ENCODE assay signal across 1 cellular context in the genomic region with DNA sequence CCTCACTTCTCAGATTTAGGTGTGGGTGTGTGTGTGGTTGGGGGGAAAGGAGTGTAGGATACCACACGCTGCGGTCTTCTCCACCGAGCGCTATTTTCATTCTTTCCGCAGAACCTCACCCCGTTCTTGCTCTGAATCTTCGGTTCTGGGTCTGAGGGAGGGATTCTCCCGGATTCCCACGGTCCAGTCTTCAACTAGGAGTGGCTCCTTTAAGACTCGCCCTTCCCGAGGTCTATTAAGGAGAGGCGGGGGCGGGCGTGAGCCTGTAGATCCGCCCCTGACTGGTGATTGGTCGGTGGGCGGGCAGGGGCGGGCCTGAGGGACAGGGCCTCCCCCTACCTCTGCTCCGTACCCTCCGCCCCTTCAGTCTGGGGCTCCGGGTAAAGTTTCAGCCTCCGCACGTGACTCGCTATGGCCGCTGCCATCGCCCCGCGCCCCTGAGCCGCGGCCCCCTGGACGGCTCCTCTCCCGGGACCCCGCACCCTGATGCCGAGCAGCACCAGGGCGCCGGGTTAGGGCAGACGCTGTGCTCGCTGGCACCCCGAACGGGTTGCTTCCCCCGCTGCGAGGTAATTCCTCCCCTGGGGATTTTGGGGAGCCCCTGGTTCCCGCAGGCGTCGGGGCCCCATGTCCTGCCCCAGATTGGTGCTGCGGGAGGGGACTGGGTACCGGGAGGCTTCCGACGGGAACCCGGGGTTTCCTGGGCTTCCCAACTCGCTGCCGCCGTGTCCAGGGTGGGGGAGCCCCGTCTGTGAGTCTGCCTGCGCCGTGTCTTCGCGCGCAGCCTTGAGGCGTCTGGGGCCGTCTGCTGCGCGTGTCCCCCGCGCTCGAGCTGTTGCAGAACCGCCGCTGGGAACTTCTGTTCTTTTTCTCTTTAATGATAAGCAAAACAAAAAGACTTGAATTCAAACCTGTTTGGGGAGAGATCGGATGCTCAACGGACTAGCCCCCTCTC.
TF ChIP-seq lines count a peak whose summit lies in the region.

No MANE protein-coding gene starts in this region.

TF ChIP-seq in HepG2, 621 proteins besides CTCF, POLR2A, EP300 and RAD21 (continued from another document and continues in another):
- TF ChIP-seq, protein P1, sequence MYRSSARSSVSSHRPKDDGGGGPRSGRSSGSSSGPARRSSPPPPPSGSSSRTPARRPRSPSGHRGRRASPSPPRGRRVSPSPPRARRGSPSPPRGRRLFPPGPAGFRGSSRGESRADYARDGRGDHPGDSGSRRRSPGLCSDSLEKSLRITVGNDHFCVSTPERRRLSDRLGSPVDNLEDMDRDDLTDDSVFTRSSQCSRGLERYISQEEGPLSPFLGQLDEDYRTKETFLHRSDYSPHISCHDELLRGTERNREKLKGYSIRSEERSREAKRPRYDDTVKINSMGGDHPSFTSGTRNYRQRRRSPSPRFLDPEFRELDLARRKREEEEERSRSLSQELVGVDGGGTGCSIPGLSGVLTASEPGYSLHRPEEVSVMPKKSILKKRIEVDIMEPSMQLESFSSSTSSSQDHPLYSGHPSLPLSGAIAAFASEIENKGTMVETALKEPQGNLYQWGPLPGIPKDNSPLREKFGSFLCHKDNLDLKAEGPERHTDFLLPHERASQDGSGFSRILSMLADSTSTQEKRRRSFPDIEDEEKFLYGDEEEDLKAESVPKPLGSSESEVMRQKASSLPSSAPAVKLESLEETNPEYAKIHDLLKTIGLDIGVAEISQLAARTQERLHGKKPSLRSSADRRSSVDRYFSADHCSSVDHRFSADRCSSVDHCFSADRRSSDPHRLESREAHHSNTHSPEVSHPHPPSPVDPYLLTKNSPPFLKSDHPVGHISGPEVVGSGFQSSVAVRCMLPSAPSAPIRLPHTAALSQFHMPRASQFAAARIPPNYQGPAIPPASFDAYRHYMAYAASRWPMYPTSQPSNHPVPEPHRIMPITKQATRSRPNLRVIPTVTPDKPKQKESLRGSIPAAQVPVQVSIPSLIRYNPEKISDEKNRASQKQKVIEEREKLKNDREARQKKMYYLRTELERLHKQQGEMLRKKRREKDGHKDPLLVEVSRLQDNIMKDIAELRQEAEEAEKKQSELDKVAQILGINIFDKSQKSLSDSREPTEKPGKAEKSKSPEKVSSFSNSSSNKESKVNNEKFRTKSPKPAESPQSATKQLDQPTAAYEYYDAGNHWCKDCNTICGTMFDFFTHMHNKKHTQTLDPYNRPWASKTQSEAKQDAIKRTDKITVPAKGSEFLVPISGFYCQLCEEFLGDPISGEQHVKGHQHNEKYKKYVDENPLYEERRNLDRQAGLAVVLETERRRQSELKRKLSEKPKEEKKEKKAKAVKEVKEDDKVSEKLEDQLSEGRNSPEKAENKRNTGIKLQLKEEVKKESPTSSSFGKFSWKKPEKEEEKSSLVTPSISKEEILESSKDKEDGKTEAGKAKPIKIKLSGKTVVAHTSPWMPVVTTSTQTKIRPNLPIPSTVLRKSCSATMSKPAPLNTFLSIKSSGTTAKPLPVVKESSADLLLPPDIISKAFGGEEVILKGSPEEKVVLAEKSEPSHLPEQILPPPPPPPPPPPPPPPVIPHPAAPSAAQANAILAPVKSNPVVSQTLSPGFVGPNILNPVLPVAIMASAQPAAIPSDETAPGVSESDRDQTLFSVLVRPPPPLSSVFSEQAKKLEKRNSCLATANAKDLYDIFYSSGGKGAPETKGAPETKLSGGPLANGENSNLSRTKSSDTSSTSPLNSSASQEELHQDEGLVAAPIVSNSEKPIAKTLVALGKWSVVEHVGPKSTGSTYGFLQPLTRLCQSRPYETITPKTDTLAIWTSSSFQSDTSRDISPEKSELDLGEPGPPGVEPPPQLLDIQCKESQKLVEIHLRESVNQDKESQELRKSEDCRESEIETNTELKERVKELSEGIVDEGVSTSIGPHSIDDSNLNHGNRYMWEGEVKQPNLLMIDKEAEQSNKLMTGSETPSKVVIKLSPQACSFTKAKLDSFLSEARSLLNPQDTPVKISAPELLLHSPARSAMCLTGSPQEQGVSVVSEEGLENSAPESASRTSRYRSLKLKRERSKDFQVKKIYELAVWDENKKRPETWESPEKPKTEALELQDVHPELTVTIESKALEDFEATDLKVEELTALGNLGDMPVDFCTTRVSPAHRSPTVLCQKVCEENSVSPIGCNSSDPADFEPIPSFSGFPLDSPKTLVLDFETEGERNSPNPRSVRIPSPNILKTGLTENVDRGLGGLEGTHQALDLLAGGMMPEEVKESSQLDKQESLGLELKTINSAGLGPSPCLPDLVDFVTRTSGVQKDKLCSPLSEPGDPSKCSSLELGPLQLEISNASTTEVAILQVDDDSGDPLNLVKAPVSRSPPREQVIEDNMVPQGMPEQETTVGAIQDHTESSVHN (CRISPR knock-in tag; IDR thresholded peaks at IDR 0.05), result 0 out of 2 replicates have a peak, but pooled peaks have one; percentile 49
- TF ChIP-seq, protein P2, sequence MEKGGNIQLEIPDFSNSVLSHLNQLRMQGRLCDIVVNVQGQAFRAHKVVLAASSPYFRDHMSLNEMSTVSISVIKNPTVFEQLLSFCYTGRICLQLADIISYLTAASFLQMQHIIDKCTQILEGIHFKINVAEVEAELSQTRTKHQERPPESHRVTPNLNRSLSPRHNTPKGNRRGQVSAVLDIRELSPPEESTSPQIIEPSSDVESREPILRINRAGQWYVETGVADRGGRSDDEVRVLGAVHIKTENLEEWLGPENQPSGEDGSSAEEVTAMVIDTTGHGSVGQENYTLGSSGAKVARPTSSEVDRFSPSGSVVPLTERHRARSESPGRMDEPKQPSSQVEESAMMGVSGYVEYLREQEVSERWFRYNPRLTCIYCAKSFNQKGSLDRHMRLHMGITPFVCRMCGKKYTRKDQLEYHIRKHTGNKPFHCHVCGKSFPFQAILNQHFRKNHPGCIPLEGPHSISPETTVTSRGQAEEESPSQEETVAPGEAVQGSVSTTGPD (CRISPR knock-in tag; IDR thresholded peaks at IDR 0.05), result peak; percentile 44; the same call in 1 of the 2 replicates
- TF ChIP-seq LCORL (IDR thresholded peaks at IDR 0.05), result no peak
- TF ChIP-seq LCORL (CRISPR knock-in tag; IDR thresholded peaks at IDR 0.05), result 0 out of 2 replicates have a peak, but pooled peaks have one; percentile 37
- TF ChIP-seq GATAD2A (CRISPR knock-in tag; IDR thresholded peaks at IDR 0.05), result 0 out of 2 replicates have a peak, but pooled peaks have one; percentile 33
- TF ChIP-seq, protein P3, sequence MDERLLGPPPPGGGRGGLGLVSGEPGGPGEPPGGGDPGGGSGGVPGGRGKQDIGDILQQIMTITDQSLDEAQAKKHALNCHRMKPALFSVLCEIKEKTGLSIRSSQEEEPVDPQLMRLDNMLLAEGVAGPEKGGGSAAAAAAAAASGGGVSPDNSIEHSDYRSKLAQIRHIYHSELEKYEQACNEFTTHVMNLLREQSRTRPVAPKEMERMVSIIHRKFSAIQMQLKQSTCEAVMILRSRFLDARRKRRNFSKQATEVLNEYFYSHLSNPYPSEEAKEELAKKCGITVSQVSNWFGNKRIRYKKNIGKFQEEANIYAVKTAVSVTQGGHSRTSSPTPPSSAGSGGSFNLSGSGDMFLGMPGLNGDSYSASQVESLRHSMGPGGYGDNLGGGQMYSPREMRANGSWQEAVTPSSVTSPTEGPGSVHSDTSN (CRISPR knock-in tag; IDR thresholded peaks at IDR 0.05), result no peak
- TF ChIP-seq ATF7 (IDR thresholded peaks at IDR 0.05), result no peak
- TF ChIP-seq ATF7 (CRISPR knock-in tag; IDR thresholded peaks at IDR 0.05), result 0 out of 2 replicates have a peak, but pooled peaks have one; percentile 55
- TF ChIP-seq, protein P4, sequence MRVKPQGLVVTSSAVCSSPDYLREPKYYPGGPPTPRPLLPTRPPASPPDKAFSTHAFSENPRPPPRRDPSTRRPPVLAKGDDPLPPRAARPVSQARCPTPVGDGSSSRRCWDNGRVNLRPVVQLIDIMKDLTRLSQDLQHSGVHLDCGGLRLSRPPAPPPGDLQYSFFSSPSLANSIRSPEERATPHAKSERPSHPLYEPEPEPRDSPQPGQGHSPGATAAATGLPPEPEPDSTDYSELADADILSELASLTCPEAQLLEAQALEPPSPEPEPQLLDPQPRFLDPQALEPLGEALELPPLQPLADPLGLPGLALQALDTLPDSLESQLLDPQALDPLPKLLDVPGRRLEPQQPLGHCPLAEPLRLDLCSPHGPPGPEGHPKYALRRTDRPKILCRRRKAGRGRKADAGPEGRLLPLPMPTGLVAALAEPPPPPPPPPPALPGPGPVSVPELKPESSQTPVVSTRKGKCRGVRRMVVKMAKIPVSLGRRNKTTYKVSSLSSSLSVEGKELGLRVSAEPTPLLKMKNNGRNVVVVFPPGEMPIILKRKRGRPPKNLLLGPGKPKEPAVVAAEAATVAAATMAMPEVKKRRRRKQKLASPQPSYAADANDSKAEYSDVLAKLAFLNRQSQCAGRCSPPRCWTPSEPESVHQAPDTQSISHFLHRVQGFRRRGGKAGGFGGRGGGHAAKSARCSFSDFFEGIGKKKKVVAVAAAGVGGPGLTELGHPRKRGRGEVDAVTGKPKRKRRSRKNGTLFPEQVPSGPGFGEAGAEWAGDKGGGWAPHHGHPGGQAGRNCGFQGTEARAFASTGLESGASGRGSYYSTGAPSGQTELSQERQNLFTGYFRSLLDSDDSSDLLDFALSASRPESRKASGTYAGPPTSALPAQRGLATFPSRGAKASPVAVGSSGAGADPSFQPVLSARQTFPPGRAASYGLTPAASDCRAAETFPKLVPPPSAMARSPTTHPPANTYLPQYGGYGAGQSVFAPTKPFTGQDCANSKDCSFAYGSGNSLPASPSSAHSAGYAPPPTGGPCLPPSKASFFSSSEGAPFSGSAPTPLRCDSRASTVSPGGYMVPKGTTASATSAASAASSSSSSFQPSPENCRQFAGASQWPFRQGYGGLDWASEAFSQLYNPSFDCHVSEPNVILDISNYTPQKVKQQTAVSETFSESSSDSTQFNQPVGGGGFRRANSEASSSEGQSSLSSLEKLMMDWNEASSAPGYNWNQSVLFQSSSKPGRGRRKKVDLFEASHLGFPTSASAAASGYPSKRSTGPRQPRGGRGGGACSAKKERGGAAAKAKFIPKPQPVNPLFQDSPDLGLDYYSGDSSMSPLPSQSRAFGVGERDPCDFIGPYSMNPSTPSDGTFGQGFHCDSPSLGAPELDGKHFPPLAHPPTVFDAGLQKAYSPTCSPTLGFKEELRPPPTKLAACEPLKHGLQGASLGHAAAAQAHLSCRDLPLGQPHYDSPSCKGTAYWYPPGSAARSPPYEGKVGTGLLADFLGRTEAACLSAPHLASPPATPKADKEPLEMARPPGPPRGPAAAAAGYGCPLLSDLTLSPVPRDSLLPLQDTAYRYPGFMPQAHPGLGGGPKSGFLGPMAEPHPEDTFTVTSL (CRISPR knock-in tag; IDR thresholded peaks at IDR 0.05; ENCODE audit: borderline replicate concordance), result peak; percentile 71; the same call in 1 of the 2 replicates
- TF ChIP-seq ZNF124 (CRISPR knock-in tag; IDR thresholded peaks at IDR 0.05), result 0 out of 2 replicates have a peak, but pooled peaks have one; percentile 58
- TF ChIP-seq, protein P5, sequence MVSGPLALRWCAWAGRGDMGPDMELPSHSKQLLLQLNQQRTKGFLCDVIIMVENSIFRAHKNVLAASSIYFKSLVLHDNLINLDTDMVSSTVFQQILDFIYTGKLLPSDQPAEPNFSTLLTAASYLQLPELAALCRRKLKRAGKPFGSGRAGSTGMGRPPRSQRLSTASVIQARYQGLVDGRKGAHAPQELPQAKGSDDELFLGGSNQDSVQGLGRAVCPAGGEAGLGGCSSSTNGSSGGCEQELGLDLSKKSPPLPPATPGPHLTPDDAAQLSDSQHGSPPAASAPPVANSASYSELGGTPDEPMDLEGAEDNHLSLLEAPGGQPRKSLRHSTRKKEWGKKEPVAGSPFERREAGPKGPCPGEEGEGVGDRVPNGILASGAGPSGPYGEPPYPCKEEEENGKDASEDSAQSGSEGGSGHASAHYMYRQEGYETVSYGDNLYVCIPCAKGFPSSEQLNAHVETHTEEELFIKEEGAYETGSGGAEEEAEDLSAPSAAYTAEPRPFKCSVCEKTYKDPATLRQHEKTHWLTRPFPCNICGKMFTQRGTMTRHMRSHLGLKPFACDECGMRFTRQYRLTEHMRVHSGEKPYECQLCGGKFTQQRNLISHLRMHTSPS (CRISPR knock-in tag; IDR thresholded peaks at IDR 0.05; ENCODE audit: low read depth), result no peak
- TF ChIP-seq SP2 (CRISPR knock-in tag; IDR thresholded peaks at IDR 0.05), result peak; percentile 66; the same call in 1 of the 2 replicates
- peak; percentile 36 for TF ChIP-seq TAF15 (IDR thresholded peaks at IDR 0.05; ENCODE audit: low read depth, low read length, poor library complexity, severe bottlenecking)
- TF ChIP-seq AGO2 (optimal IDR thresholded peaks at IDR 0.05; ENCODE audit: low read depth, low read length), result peak; percentile 78
- TF ChIP-seq ATF7-NPFF (CRISPR knock-in tag; IDR thresholded peaks at IDR 0.05; ENCODE audit: low read depth), result peak; percentile 66
- no peak for TF ChIP-seq FOXA1 (IDR thresholded peaks at IDR 0.05)
- 0 out of 2 replicates have a peak, but pooled peaks have one; percentile 14 for TF ChIP-seq FOXA1 (CRISPR knock-in tag; IDR thresholded peaks at IDR 0.05)
- TF ChIP-seq ZNF225 (CRISPR knock-in tag; IDR thresholded peaks at IDR 0.05), result no peak
- peak; percentile 91; the same call in 1 of the 2 replicates for TF ChIP-seq ARHGAP35 (CRISPR knock-in tag; IDR thresholded peaks at IDR 0.05; ENCODE audit: borderline replicate concordance)
- no peak for TF ChIP-seq KAT2B (IDR thresholded peaks at IDR 0.05; ENCODE audit: borderline replicate concordance, low read depth, low read length)
- TF ChIP-seq, protein P6, sequence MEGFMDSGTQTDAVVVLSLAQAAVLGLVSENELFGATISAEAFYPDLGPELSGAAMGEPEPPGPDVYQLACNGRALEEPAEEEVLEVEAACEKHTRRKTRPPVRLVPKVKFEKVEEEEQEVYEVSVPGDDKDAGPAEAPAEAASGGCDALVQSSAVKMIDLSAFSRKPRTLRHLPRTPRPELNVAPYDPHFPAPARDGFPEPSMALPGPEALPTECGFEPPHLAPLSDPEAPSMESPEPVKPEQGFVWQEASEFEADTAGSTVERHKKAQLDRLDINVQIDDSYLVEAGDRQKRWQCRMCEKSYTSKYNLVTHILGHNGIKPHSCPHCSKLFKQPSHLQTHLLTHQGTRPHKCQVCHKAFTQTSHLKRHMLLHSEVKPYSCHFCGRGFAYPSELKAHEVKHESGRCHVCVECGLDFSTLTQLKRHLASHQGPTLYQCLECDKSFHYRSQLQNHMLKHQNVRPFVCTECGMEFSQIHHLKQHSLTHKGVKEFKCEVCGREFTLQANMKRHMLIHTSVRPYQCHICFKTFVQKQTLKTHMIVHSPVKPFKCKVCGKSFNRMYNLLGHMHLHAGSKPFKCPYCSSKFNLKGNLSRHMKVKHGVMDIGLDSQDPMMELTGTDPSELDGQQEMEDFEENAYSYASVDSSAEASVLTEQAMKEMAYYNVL (CRISPR knock-in tag; IDR thresholded peaks at IDR 0.05; ENCODE audit: borderline replicate concordance), result 0 out of 2 replicates have a peak, but pooled peaks have one; percentile 47
- no peak for TF ChIP-seq ZNF660 (CRISPR knock-in tag; IDR thresholded peaks at IDR 0.05; ENCODE audit: borderline replicate concordance, low read depth)
